In the genomic region with DNA sequence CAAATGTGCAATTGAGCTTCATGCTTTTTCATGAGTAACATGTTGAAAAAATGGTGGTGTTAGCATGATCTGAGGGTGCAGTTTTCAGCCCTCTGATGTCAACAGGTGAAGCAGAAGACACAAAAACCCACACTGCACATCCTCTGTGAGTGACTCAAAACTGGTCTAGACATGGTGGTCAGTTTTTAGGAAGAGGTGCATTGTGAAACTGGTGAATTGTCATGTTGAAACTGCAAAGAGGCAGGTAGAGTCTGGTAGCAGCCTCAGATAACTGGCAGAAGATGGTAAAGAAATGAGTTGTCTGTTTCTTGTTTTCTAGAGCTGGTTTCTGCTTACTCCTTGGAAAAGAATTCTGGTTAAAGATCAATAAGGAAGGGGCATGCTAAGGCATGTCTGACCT, we compare ENCODE assay signal across 10 cellular contexts.
DNase-seq lines count a peak whose midpoint lies in the region; ATAC-seq and TF ChIP-seq lines count a peak whose summit lies in the region.
"Had no signal": no experiment of that assay in that cellular context is flagged by ENCODE, and none has a peak within 500 bp of the region (broad histone marks: within the 10 kb centered on the region; RNA-seq: fewer than 3 reads in every experiment).

No MANE protein-coding gene starts in this region.

- intact Hi-C loops in CD14-positive monocyte (cut with micrococcal nuclease): no loop called here
- intact Hi-C loops in Right ventricle myocardium inferior (cut with DNase I): no loop called here

- peaks cover 8% of the 10 kb centered on the region for H3K4me1 Mint-ChIP-seq in activated naive CD8-positive, alpha-beta T cell treated with anti-CD3 and anti-CD28 coated beads for 36 hours
- peaks cover 40% of the 10 kb centered on the region for H3K4me1 Mint-ChIP-seq in CD14-positive monocyte

- peaks cover 13% of the 10 kb centered on the region for H3K36me3 Mint-ChIP-seq in activated naive CD8-positive, alpha-beta T cell treated with anti-CD3 and anti-CD28 coated beads for 36 hours
- H3K36me3 Mint-ChIP-seq in CD14-positive monocyte: peaks cover 3 to 7% of the 10 kb centered on the region in 2 donors

- peak; percentile 36 for DNase-seq in activated naive CD8-positive, alpha-beta T cell treated with anti-CD3 and anti-CD28 coated beads for 36 hours
- no peak for DNase-seq in CD14-positive monocyte (ENCODE audit: low spot score)
- no peak for DNase-seq in cerebellum (ENCODE audit: low spot score)
- DNase-seq in Right ventricle myocardium inferior (ENCODE audit: missing footprints): no peak
- DNase-seq in globus pallidus (ENCODE audit: low spot score): no peak
- DNase-seq: DMS79 treated with DMSO at 0.1 percent for 48 hours had no signal

- peak overlapping the region; percentile 52 for H3K27ac Mint-ChIP-seq in activated naive CD8-positive, alpha-beta T cell treated with anti-CD3 and anti-CD28 coated beads for 36 hours
- peak overlapping the region in 1 of 7 donors; percentile 35 for H3K27ac Mint-ChIP-seq in CD14-positive monocyte

- peaks cover 4% of the 10 kb centered on the region for H3K27me3 Mint-ChIP-seq in activated naive CD8-positive, alpha-beta T cell treated with anti-CD3 and anti-CD28 coated beads for 36 hours
- peaks cover 0 to 4% (median 2%) of the 10 kb centered on the region in 3 donors for H3K27me3 Mint-ChIP-seq in CD14-positive monocyte (ENCODE audit: low read depth in 3 of 3)

- H3K9me3 Mint-ChIP-seq in activated naive CD8-positive, alpha-beta T cell treated with anti-CD3 and anti-CD28 coated beads for 36 hours: peaks cover 16% of the 10 kb centered on the region
- H3K9me3 Mint-ChIP-seq in CD14-positive monocyte: peaks cover 8 to 22% (median 14%) of the 10 kb centered on the region in 7 donors

- no peak overlapping the region for H3K4me3 Mint-ChIP-seq in activated naive CD8-positive, alpha-beta T cell treated with anti-CD3 and anti-CD28 coated beads for 36 hours
- no peak overlapping the region for H3K4me3 Mint-ChIP-seq in CD14-positive monocyte

- TF ChIP-seq CTCF in CD14-positive monocyte (IDR thresholded peaks at IDR 0.05): no peak

- ATAC-seq in GM18502 (IDR thresholded peaks at IDR 0.05; ENCODE audit: poor library complexity, unreplicated experiment): peak; percentile 100
- peak; percentile 99 for ATAC-seq in GM19467 (IDR thresholded peaks at IDR 0.05; ENCODE audit: unreplicated experiment)
- ATAC-seq in HG03108 (IDR thresholded peaks at IDR 0.05; ENCODE audit: unreplicated experiment): peak; percentile 100
- ATAC-seq in Right ventricle myocardium inferior: no peak
- ATAC-seq: K562 had no signal
